In genomic region chr16:2214721-2214970, GRCh38 we compare ENCODE assay signal across 8 cellular contexts. TPM values are rescaled to one million over a fixed set of nuclear protein-coding genes. Genes with fewer than 3 reads are reported as not detected.
DNase-seq lines count a peak whose midpoint lies in the region; ATAC-seq lines count a peak whose summit lies in the region.

TSS of gene PGP (minus strand) at chr16:2214840. CDS start at chr16:2214777, 63 bp downstream.

- H3K4me3 Mint-ChIP-seq in activated T-helper 1 cell treated with anti-CD3 and anti-CD28 coated beads, Interleukin-12 subunit alpha, Interleukin-12 subunit beta, Interleukin-2, Interleukin-4 antibody, amounts not matched to agents 30 ng/mL and 10 ng/mL and 1 ng/mL, durations not matched to agents 14 hours and 24 hours and 36 hours: peak within 1 kb of the TSS; percentile 90

- H3K9me3 Mint-ChIP-seq in activated T-helper 1 cell treated with anti-CD3 and anti-CD28 coated beads, Interleukin-12 subunit alpha, Interleukin-12 subunit beta, Interleukin-2, Interleukin-4 antibody, amounts not matched to agents 30 ng/mL and 10 ng/mL and 1 ng/mL, durations not matched to agents 14 hours and 24 hours and 36 hours: no peaks in the 10 kb centered on the region

- DNase-seq in activated T-helper 1 cell treated with anti-CD3 and anti-CD28 coated beads, Interleukin-12 subunit alpha, Interleukin-12 subunit beta, Interleukin-2, Interleukin-4 antibody, amounts not matched to agents 30 ng/mL and 10 ng/mL and 1 ng/mL, durations not matched to agents 14 hours and 24 hours and 36 hours (ENCODE audit: low spot score): no peak
- DNase-seq in left ventricle myocardium superior (no peak), skeletal muscle cell (ENCODE audit: low read depth) (no peak), ecto neural progenitor cell (ENCODE audit: low spot score) (no peak), SIG-M5 (lab: John Stamatoyannopoulos, UW) (no peak), posterior vena cava (ENCODE audit: low spot score) (no peak)

- ATAC-seq in GM18909 (IDR thresholded peaks at IDR 0.05; ENCODE audit: poor library complexity, unreplicated experiment) (peak; percentile 85), HG03095 (IDR thresholded peaks at IDR 0.05; ENCODE audit: unreplicated experiment) (peak; percentile 78), left ventricle myocardium superior (peak; percentile 84)

- H3K4me1 Mint-ChIP-seq in activated T-helper 1 cell treated with anti-CD3 and anti-CD28 coated beads, Interleukin-12 subunit alpha, Interleukin-12 subunit beta, Interleukin-2, Interleukin-4 antibody, amounts not matched to agents 30 ng/mL and 10 ng/mL and 1 ng/mL, durations not matched to agents 14 hours and 24 hours and 36 hours (ENCODE audit: low read depth): peaks cover 18% of the 10 kb centered on the region

- peak within 1 kb of the TSS; percentile 70 for H3K4me3 ChIP-seq in skeletal muscle cell (ENCODE audit: low read depth, low read length)

- H3K36me3 Mint-ChIP-seq in activated T-helper 1 cell treated with anti-CD3 and anti-CD28 coated beads, Interleukin-12 subunit alpha, Interleukin-12 subunit beta, Interleukin-2, Interleukin-4 antibody, amounts not matched to agents 30 ng/mL and 10 ng/mL and 1 ng/mL, durations not matched to agents 14 hours and 24 hours and 36 hours (ENCODE audit: low read depth): peaks cover 14% of the 10 kb centered on the region

- peak within 1 kb of the TSS; percentile 88 for H3K27ac Mint-ChIP-seq in activated T-helper 1 cell treated with anti-CD3 and anti-CD28 coated beads, Interleukin-12 subunit alpha, Interleukin-12 subunit beta, Interleukin-2, Interleukin-4 antibody, amounts not matched to agents 30 ng/mL and 10 ng/mL and 1 ng/mL, durations not matched to agents 14 hours and 24 hours and 36 hours

- H3K27me3 Mint-ChIP-seq in activated T-helper 1 cell treated with anti-CD3 and anti-CD28 coated beads, Interleukin-12 subunit alpha, Interleukin-12 subunit beta, Interleukin-2, Interleukin-4 antibody, amounts not matched to agents 30 ng/mL and 10 ng/mL and 1 ng/mL, durations not matched to agents 14 hours and 24 hours and 36 hours (ENCODE audit: insufficient read depth): no peaks in the 10 kb centered on the region

- intact Hi-C loops in activated T-helper 1 cell treated with anti-CD3 and anti-CD28 coated beads, Interleukin-12 subunit alpha, Interleukin-12 subunit beta, Interleukin-2, Interleukin-4 antibody, amounts not matched to agents 30 ng/mL and 10 ng/mL and 1 ng/mL, durations not matched to agents 14 hours and 24 hours and 36 hours (cut with micrococcal nuclease): loop anchor here (2.0 to 10.0 kb wide), 2 partner anchors 54 to 130 kb away; partner anchors contain the start of genes ABCA3 and RNPS1
- intact Hi-C loops in left ventricle myocardium superior (cut with micrococcal nuclease) (no loop called here), posterior vena cava (cut with DNase I) (no loop called here)

RNA-seq across cellular contexts. Expression of gene PGP, which starts in this region (rescaled TPM):
- total RNA-seq in activated T-helper 1 cell treated with anti-CD3 and anti-CD28 coated beads, Interleukin-12 subunit alpha, Interleukin-12 subunit beta, Interleukin-2, Interleukin-4 antibody, amounts not matched to agents 30 ng/mL and 10 ng/mL and 1 ng/mL, durations not matched to agents 14 hours and 24 hours and 36 hours: 37.2 and 37.7 TPM in 2 replicates
- 42.4 TPM for total RNA-seq in left ventricle myocardium superior
- total RNA-seq in posterior vena cava: 1 to 10 TPM; 7.2 to 8.4 TPM
